12 cellular contexts compared by ENCODE assay signal in genomic region chr22:46596819-46597218, GRCh38. TPM values are rescaled to one million over a fixed set of nuclear protein-coding genes. Genes with fewer than 3 reads are reported as not detected.
DNase-seq lines count a peak whose midpoint lies in the region; ATAC-seq and TF ChIP-seq lines count a peak whose summit lies in the region.
"Had no signal": no experiment of that assay in that cellular context is flagged by ENCODE, and none has a peak within 500 bp of the region (broad histone marks: within the 10 kb centered on the region; RNA-seq: fewer than 3 reads in every experiment).

No MANE protein-coding gene starts in this region.

- peaks cover 42% of the 10 kb centered on the region for H3K4me1 ChIP-seq in adipocyte (ENCODE audit: control insufficient read depth, insufficient read depth, low read length)

- H3K27me3 ChIP-seq in adipocyte (replicated peaks; ENCODE audit: control insufficient read depth, insufficient read depth, low read length): no peaks in the 10 kb centered on the region
- H3K27me3 ChIP-seq: gastroesophageal sphincter had no signal

- no peaks in the 10 kb centered on the region for H3K9me3 ChIP-seq in adipocyte (ENCODE audit: control insufficient read depth, low read length)
- H3K9me3 ChIP-seq: gastroesophageal sphincter had no signal

- H3K4me3 Mint-ChIP-seq in mesothelial cell of epicardium: peak overlapping the region; percentile 38
- H3K4me3 Mint-ChIP-seq: CD4-positive, CD25-positive, alpha-beta regulatory T cell; stimulated activated memory B cell treated with anti-CD40 and anti-IgM and Interleukin-4, amounts not matched to agents 10 μg/mL and 1 μg/mL and 100 μg/mL, for 72 hours had no signal

- peak; percentile 94 for DNase-seq in COLO668 (lab: John Stamatoyannopoulos, UW; ENCODE audit: unreplicated experiment)
- peak; percentile 29 for DNase-seq in NCI-H1048 (lab: John Stamatoyannopoulos, UW)
- DNase-seq in adipocyte (ENCODE audit: low read depth): no peak
- DNase-seq in mesothelial cell of epicardium (ENCODE audit: low spot score in 2 of 2, unreplicated experiment in 2 of 2): peak; percentile 52 to 78
- no peak for DNase-seq in DMS 273 (lab: John Stamatoyannopoulos, UW; ENCODE audit: unreplicated experiment)
- no peak for DNase-seq in GDM1 (lab: John Stamatoyannopoulos, UW)
- no peak for DNase-seq in coronary artery (ENCODE audit: low spot score)
- DNase-seq: CD4-positive, CD25-positive, alpha-beta regulatory T cell; central memory CD4-positive, alpha-beta T cell had no signal

- peak overlapping the region; percentile 95 for H3K27ac Mint-ChIP-seq in mesothelial cell of epicardium
- H3K27ac Mint-ChIP-seq: CD4-positive, CD25-positive, alpha-beta regulatory T cell; stimulated activated memory B cell treated with anti-CD40 and anti-IgM and Interleukin-4, amounts not matched to agents 10 μg/mL and 1 μg/mL and 100 μg/mL, for 72 hours had no signal

- H3K9ac ChIP-seq in adipocyte (ENCODE audit: low read length): peak overlapping the region; percentile 18

- H3K9me3 Mint-ChIP-seq in mesothelial cell of epicardium: no peaks in the 10 kb centered on the region
- H3K9me3 Mint-ChIP-seq: CD4-positive, CD25-positive, alpha-beta regulatory T cell; stimulated activated memory B cell treated with anti-CD40 and anti-IgM and Interleukin-4, amounts not matched to agents 10 μg/mL and 1 μg/mL and 100 μg/mL, for 72 hours had no signal

- no peak overlapping the region for H3K27ac ChIP-seq in coronary artery

- no peaks in the 10 kb centered on the region for H3K36me3 Mint-ChIP-seq in mesothelial cell of epicardium
- H3K36me3 Mint-ChIP-seq: CD4-positive, CD25-positive, alpha-beta regulatory T cell; stimulated activated memory B cell treated with anti-CD40 and anti-IgM and Interleukin-4, amounts not matched to agents 10 μg/mL and 1 μg/mL and 100 μg/mL, for 72 hours had no signal

- ATAC-seq in GM19463 (IDR thresholded peaks at IDR 0.05; ENCODE audit: unreplicated experiment): no peak
- ATAC-seq: stimulated activated memory B cell treated with anti-CD40 and anti-IgM and Interleukin-4, amounts not matched to agents 10 μg/mL and 1 μg/mL and 100 μg/mL, for 72 hours had no signal

- no peak for TF ChIP-seq CTCF in mesothelial cell of epicardium (IDR thresholded peaks at IDR 0.05; ENCODE audit: unreplicated experiment)
- no peak for TF ChIP-seq CTCF in coronary artery (IDR thresholded peaks at IDR 0.05)

- no peaks in the 10 kb centered on the region for H3K36me3 ChIP-seq in adipocyte (ENCODE audit: control insufficient read depth, insufficient read depth, low read length, severe bottlenecking)
- H3K36me3 ChIP-seq: gastroesophageal sphincter had no signal

- no peaks in the 10 kb centered on the region for H3K27me3 Mint-ChIP-seq in mesothelial cell of epicardium (ENCODE audit: low read depth)
- H3K27me3 Mint-ChIP-seq: CD4-positive, CD25-positive, alpha-beta regulatory T cell; stimulated activated memory B cell treated with anti-CD40 and anti-IgM and Interleukin-4, amounts not matched to agents 10 μg/mL and 1 μg/mL and 100 μg/mL, for 72 hours had no signal

- H3K4me3 ChIP-seq in adipocyte (ENCODE audit: low read length): no peak overlapping the region
- no peak overlapping the region for H3K4me3 ChIP-seq in coronary artery
- H3K4me3 ChIP-seq: gastroesophageal sphincter had no signal

- H3K4me1 Mint-ChIP-seq in mesothelial cell of epicardium: peaks cover 29% of the 10 kb centered on the region

RNA-seq across cellular contexts. Expression of gene GRAMD4, which starts 23.4 kb away (rescaled TPM):
- total RNA-seq in mesothelial cell of epicardium: 58.3 to 63.0 TPM (median 60.5 TPM) in 3 replicates

RNA-seq across cellular contexts. Expression of gene CELSR1, which starts 59.4 kb away (rescaled TPM):
- 17.8 to 18.8 TPM (median 18.4 TPM) in 3 replicates for total RNA-seq in mesothelial cell of epicardium

Comparison
In these comparisons a context has a peak if more than half of its experiments do, and no peak if none do; other contexts are left out.
1. DNase-seq: peak in COLO668 (single experiment), NCI-H1048 (single experiment) and mesothelial cell of epicardium (2 of 2); none in adipocyte (single experiment), DMS 273 (single experiment), GDM1 (single experiment) and coronary artery (single experiment).